In the genomic region with DNA sequence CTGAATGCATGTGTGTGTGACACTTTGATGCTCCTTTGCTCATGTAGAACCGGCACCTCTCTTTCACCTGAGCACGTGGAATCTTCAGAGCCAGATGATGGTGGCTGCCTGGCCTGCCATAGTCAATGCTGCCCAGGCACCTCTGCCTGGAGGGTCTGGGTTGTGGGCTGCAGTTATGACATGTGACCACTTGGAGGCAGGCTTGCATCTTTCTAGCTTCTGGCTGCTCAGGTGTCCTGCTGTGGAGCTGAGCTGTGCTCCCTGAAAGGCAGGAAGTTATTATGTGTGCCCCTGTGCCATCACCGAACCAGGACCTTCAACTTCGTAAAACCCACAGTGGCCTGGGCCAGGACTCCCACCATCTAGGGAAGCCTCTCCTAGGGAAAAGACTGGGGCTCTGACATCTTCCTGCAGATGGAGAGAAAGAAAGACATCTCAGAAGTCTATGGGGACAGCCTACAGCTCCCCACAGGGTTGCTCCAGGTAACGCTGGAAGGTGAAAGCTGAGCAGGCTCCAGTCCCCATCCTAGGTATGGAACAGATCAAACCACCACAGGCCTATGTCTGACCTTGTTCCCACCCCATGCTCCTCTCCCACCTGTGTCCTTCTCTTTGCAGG, we compare ENCODE assay signal across 8 cellular contexts. TPM values are rescaled to one million over a fixed set of nuclear protein-coding genes. Genes with fewer than 3 reads are reported as not detected.
DNase-seq lines count a peak whose midpoint lies in the region; ATAC-seq and TF ChIP-seq lines count a peak whose summit lies in the region.

No MANE protein-coding gene starts in this region.

- peaks cover 16% of the 10 kb centered on the region for H3K4me1 Mint-ChIP-seq in activated T-cell treated with anti-CD3 and anti-CD28 coated beads, Interleukin-2, amount 50 U/mL, for 4 hours (ENCODE audit: low read depth)

- TF ChIP-seq EP300 in Ishikawa (IDR thresholded peaks at IDR 0.05; ENCODE audit: borderline replicate concordance) = peak; percentile 16; the same call in 1 of the 2 replicates

- H3K27ac ChIP-seq in Panc1 (ENCODE audit: low read length) (0 out of 2 replicates have a peak overlapping the region, but pooled peaks have one; percentile 31), neutrophil (peak overlapping the region; percentile 52), thoracic aorta (no peak overlapping the region)

- no peaks in the 10 kb centered on the region for H3K27me3 Mint-ChIP-seq in activated T-cell treated with anti-CD3 and anti-CD28 coated beads, Interleukin-2, amount 50 U/mL, for 4 hours (ENCODE audit: low read depth)

- peaks cover 13% of the 10 kb centered on the region for H3K36me3 Mint-ChIP-seq in activated T-cell treated with anti-CD3 and anti-CD28 coated beads, Interleukin-2, amount 50 U/mL, for 4 hours (ENCODE audit: insufficient read depth)

- in situ Hi-C loops in Panc1 (cut with HindIII; ENCODE audit: low pct_unique_long_range_greater_than_20kb, low sequenced_read_pairs) = no loop called here

- no peaks in the 10 kb centered on the region; the same call in 1 of the 2 replicates for H3K4me1 ChIP-seq in Panc1 (ENCODE audit: control insufficient read depth, insufficient read depth, low read length)
- peaks cover 0 to 8% of the 10 kb centered on the region in 2 experiments for H3K4me1 ChIP-seq in neutrophil (ENCODE audit: control insufficient read depth in 1 of 2, insufficient read depth in 1 of 2, low read depth in 1 of 2, low read length in 1 of 2)
- H3K4me1 ChIP-seq in thoracic aorta (ENCODE audit: control insufficient read depth in 1 of 2, low read depth in 2 of 2) = no peaks in the 10 kb centered on the region

- TF ChIP-seq RAD21 in Ishikawa (IDR thresholded peaks at IDR 0.05; ENCODE audit: low read depth) = peak; percentile 98

- BruUV-seq in Panc1 (replicated peaks; lab: Mats Ljungman, UMichigan) = no TSS peak

- ATAC-seq in GM21576 (IDR thresholded peaks at IDR 0.05; ENCODE audit: unreplicated experiment) (peak; percentile 66), Panc1 (peak; percentile 81), thoracic aorta (ENCODE audit: insufficient number of reproducible peaks, low FRiP score, low read depth) (no peak)
- peak; percentile 75 to 82 for ATAC-seq in activated T-cell treated with anti-CD3 and anti-CD28 coated beads, Interleukin-2, amount 50 U/mL, for 4 hours

- CTCF ChIA-PET in Panc1 (lab: Charles Lee) = interaction anchor here (0.5 to 2.6 kb wide), 9 partner anchors 13 to 187 kb away, joined by 3 to 14 read pairs (median 4); no protein-coding TSS in a partner anchor

- no peaks in the 10 kb centered on the region for H3K9me3 Mint-ChIP-seq in activated T-cell treated with anti-CD3 and anti-CD28 coated beads, Interleukin-2, amount 50 U/mL, for 4 hours

- TF ChIP-seq CTCF in Panc1 (IDR thresholded peaks at IDR 0.05) = peak; percentile 92
- TF ChIP-seq CTCF in neutrophil (IDR thresholded peaks at IDR 0.05) = peak; percentile 65
- peak; percentile 75 for TF ChIP-seq CTCF in thoracic aorta (IDR thresholded peaks at IDR 0.05)

- intact Hi-C loops in Panc1 (cut with micrococcal nuclease; ENCODE audit: unreplicated experiment) = loop anchor here (1.0 to 5.0 kb wide), 4 partner anchors 43 to 166 kb away; no protein-coding TSS in a partner anchor

- POLR2A ChIA-PET in Panc1 (lab: Charles Lee) = no interaction called here

- no peak overlapping the region for H3K4me3 Mint-ChIP-seq in activated T-cell treated with anti-CD3 and anti-CD28 coated beads, Interleukin-2, amount 50 U/mL, for 4 hours

- DNase-seq in DMS79 (lab: John Stamatoyannopoulos, UW) (peak; percentile 15), Panc1 (ENCODE audit: low read depth, low spot score) (peak; percentile 67), fibroblast of peridontal ligament (ENCODE audit: extremely low read depth) (peak; percentile 69), thoracic aorta (ENCODE audit: low spot score) (no peak)
- peak; percentile 72 for DNase-seq in activated T-cell treated with anti-CD3 and anti-CD28 coated beads, Interleukin-2, amount 50 U/mL, for 4 hours

- H3K27me3 ChIP-seq in Panc1 (ENCODE audit: control insufficient read depth, insufficient read depth, low read length) (no peaks in the 10 kb centered on the region), neutrophil (no peaks in the 10 kb centered on the region), thoracic aorta (replicated peaks; ENCODE audit: insufficient read depth) (no peaks in the 10 kb centered on the region)

- H3K4me3 ChIP-seq in Panc1 (ENCODE audit: low read depth in 2 of 2, low read length in 2 of 2) (no peak overlapping the region), neutrophil (ENCODE audit: low read depth in 1 of 2, low read length in 1 of 2) (no peak overlapping the region), thoracic aorta (no peak overlapping the region)

- H3K36me3 ChIP-seq in Panc1 (ENCODE audit: control insufficient read depth, insufficient read depth, low read length) = no peaks in the 10 kb centered on the region
- H3K36me3 ChIP-seq in neutrophil = peaks cover 55% of the 10 kb centered on the region
- no peaks in the 10 kb centered on the region for H3K36me3 ChIP-seq in thoracic aorta

- H3K9me3 ChIP-seq in Panc1 (ENCODE audit: control insufficient read depth, insufficient read depth, low read depth, low read length) = no peaks in the 10 kb centered on the region
- H3K9me3 ChIP-seq in neutrophil = no peaks in the 10 kb centered on the region
- H3K9me3 ChIP-seq in thoracic aorta = no peaks in the 10 kb centered on the region

TF ChIP-seq in Ishikawa, 13 proteins besides CTCF, POLR2A, EP300 and RAD21:
- TF ChIP-seq, protein P1, sequence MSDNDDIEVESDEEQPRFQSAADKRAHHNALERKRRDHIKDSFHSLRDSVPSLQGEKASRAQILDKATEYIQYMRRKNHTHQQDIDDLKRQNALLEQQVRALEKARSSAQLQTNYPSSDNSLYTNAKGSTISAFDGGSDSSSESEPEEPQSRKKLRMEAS (IDR thresholded peaks at IDR 0.05) = peak; percentile 74
- TF ChIP-seq CREB1 (IDR thresholded peaks at IDR 0.05; ENCODE audit: low read depth) = no peak
- TF ChIP-seq, protein P2, sequence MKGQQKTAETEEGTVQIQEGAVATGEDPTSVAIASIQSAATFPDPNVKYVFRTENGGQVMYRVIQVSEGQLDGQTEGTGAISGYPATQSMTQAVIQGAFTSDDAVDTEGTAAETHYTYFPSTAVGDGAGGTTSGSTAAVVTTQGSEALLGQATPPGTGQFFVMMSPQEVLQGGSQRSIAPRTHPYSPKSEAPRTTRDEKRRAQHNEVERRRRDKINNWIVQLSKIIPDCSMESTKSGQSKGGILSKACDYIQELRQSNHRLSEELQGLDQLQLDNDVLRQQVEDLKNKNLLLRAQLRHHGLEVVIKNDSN (IDR thresholded peaks at IDR 0.05) = peak; percentile 59

RNA-seq across cellular contexts. Expression of a gene that starts 30.2 kb away (rescaled TPM):
- 3.6 TPM for total RNA-seq in Panc1 (2021; ENCODE audit: unreplicated experiment)
- 2.0 TPM for polyA plus RNA-seq in Panc1 (2012; ENCODE audit: insufficient read length)
- total RNA-seq in activated T-cell treated with anti-CD3 and anti-CD28 coated beads, Interleukin-2, amount 50 U/mL, for 4 hours = 100 to 1,000 TPM; 155 to 172 (median 164) TPM
- 10 to 100 TPM; 13.1 to 16.9 TPM for total RNA-seq in thoracic aorta

Comparison
In these comparisons a context has a peak if more than half of its experiments do, and no peak if none do; other contexts are left out.
1. H3K27ac ChIP-seq: peak in Panc1 (single experiment) and neutrophil (single experiment); none in thoracic aorta (0 of 2).
2. RNA of a gene that starts 30.2 kb away (total RNA-seq): 155 to 172 TPM in activated T-cell treated with anti-CD3 and anti-CD28 coated beads, Interleukin-2, amount 50 U/mL, for 4 hours; 13.1 to 16.9 TPM in thoracic aorta and 3.6 TPM in Panc1 (single experiment); every median in the first group is over 4 times any median in the second.
3. Peak in every context shown above with its lines, with median percentiles within 50 percentile points of each other: CTCF ChIP-seq.